Comparison of ENCODE assay signal across 11 cellular contexts in genomic region chr18:25289040-25289631, GRCh38.
DNase-seq lines count a peak whose midpoint lies in the region; ATAC-seq, FAIRE-seq and TF ChIP-seq lines count a peak whose summit lies in the region.
"Had no signal": no experiment of that assay in that cellular context is flagged by ENCODE, and none has a peak within 500 bp of the region (broad histone marks: within the 10 kb centered on the region; RNA-seq: fewer than 3 reads in every experiment).

No MANE protein-coding gene starts in this region.

- no peak overlapping the region for H3K4me2 ChIP-seq in mesenchymal stem cell (ENCODE audit: low read length, poor library complexity, severe bottlenecking)

- peaks cover 0 to 50% (median 34%) of the 10 kb centered on the region in 9 donors for H3K4me1 ChIP-seq in heart right ventricle
- peaks cover 0 to 46% of the 10 kb centered on the region in 2 donors for H3K4me1 ChIP-seq in right atrium auricular region
- peaks cover 2% of the 10 kb centered on the region for H3K4me1 ChIP-seq in mesenchymal stem cell (ENCODE audit: control insufficient read depth, insufficient read depth, low read depth, low read length)

- H3K9me3 ChIP-seq in heart right ventricle = no peaks in the 10 kb centered on the region
- no peaks in the 10 kb centered on the region for H3K9me3 ChIP-seq in right atrium auricular region
- H3K9me3 ChIP-seq in mesenchymal stem cell (ENCODE audit: control insufficient read depth, low read length) = no peaks in the 10 kb centered on the region
- H3K9me3 ChIP-seq: neutrophil had no signal

- no peak overlapping the region for H3K18ac ChIP-seq in mesenchymal stem cell (ENCODE audit: low read depth in 1 of 2, low read length in 2 of 2)

- CTCF ChIA-PET in RWPE1 (lab: Yijun Ruan, JAX) = interaction anchor here (0.6 kb wide), 1 partner anchor 12 kb away, joined by 4 read pairs; no protein-coding TSS in a partner anchor

- no peak overlapping the region for H4K91ac ChIP-seq in mesenchymal stem cell (ENCODE audit: low read length)

- ATAC-seq in heart right ventricle (peak in 1 of 8 donors; percentile 30), HG03159 (IDR thresholded peaks at IDR 0.05; ENCODE audit: unreplicated experiment) (no peak)

- H3K4ac ChIP-seq in mesenchymal stem cell (ENCODE audit: low read depth in 1 of 2, low read length in 2 of 2) = no peak overlapping the region

- peaks cover 23% of the 10 kb centered on the region for H3K79me1 ChIP-seq in mesenchymal stem cell (replicated peaks; ENCODE audit: low read length, poor library complexity, severe bottlenecking)

- no peak overlapping the region for H4K8ac ChIP-seq in mesenchymal stem cell (ENCODE audit: low read length)

- POLR2A ChIA-PET in RWPE1 (lab: Yijun Ruan, JAX; ENCODE audit: low non-redundant PET) = no interaction called here

- intact Hi-C loops in heart right ventricle (cut with DNase I) = loop anchor here in 6 of 10 donors (5.0 to 10.0 kb wide), 6 partner anchors 38 to 124 kb away; no protein-coding TSS in a partner anchor

- H3K27me3 ChIP-seq in heart right ventricle = no peaks in the 10 kb centered on the region
- H3K27me3 ChIP-seq in right atrium auricular region = no peaks in the 10 kb centered on the region
- no peaks in the 10 kb centered on the region for H3K27me3 ChIP-seq in mesenchymal stem cell (ENCODE audit: control insufficient read depth in 1 of 2, insufficient read depth in 1 of 2, low read length in 2 of 2)
- H3K27me3 ChIP-seq: neutrophil had no signal

- H3K14ac ChIP-seq in mesenchymal stem cell (ENCODE audit: low read length in 2 of 2) = no peak overlapping the region

- H3K27ac ChIP-seq in heart right ventricle (peak overlapping the region in 6 of 10 donors; percentile 26 to 64 (median 45)), right atrium auricular region (no peak overlapping the region), mesenchymal stem cell (ENCODE audit: low read length, poor library complexity, severe bottlenecking) (peak overlapping the region; percentile 41), RWPE1 (no peak overlapping the region)
- H3K27ac ChIP-seq: neutrophil had no signal

- H2BK12ac ChIP-seq in mesenchymal stem cell (ENCODE audit: low read length in 2 of 2) = no peak overlapping the region

- H2BK5ac ChIP-seq in mesenchymal stem cell (ENCODE audit: low read depth, low read length, poor library complexity, severe bottlenecking) = no peak overlapping the region

- H3K36me3 ChIP-seq in heart right ventricle (no peaks in the 10 kb centered on the region), right atrium auricular region (no peaks in the 10 kb centered on the region), mesenchymal stem cell (ENCODE audit: control insufficient read depth in 1 of 2, insufficient read depth in 2 of 2, low read depth in 1 of 2, low read length in 2 of 2) (no peaks in the 10 kb centered on the region)
- H3K36me3 ChIP-seq: neutrophil had no signal

- H3K4me3 ChIP-seq in heart right ventricle (no peak overlapping the region), right atrium auricular region (no peak overlapping the region), cardiac fibroblast (replicated peaks in 1 of 2; ENCODE audit: low read depth in 2 of 2, low read length in 2 of 2) (peak overlapping the region in 1 of 2 donors; percentile 31), mesenchymal stem cell (ENCODE audit: insufficient read depth in 1 of 2, low read depth in 1 of 2, low read length in 2 of 2) (peak overlapping the region in 1 of 2 experiments; percentile 47)

- H2AK5ac ChIP-seq in mesenchymal stem cell (ENCODE audit: low read length, severe bottlenecking) = no peak overlapping the region

- H2BK15ac ChIP-seq in mesenchymal stem cell (ENCODE audit: low read depth, poor library complexity, severe bottlenecking) = no peak overlapping the region

- no peak for FAIRE-seq in urothelium cell line (lab: Jason Lieb, UNC)
- FAIRE-seq: frontal cortex had no signal

- H3K23ac ChIP-seq in mesenchymal stem cell (ENCODE audit: low read length in 2 of 2) = no peak overlapping the region

- no peak overlapping the region for H2AFZ ChIP-seq in mesenchymal stem cell (ENCODE audit: low read depth, low read length)

- 64 to 69% methylated on average over 9 of the region's 9 CpGs for WGBS in heart right ventricle, 2 donors
- 10% methylated on average over 4 of the region's 9 CpGs for WGBS in mesenchymal stem cell

- H3K9ac ChIP-seq in mesenchymal stem cell (ENCODE audit: low read length) = peak overlapping the region; percentile 91

- TF ChIP-seq CTCF in heart right ventricle (IDR thresholded peaks at IDR 0.05) (no peak), right atrium auricular region (IDR thresholded peaks at IDR 0.05) (no peak), cardiac fibroblast (IDR thresholded peaks at IDR 0.05; ENCODE audit: low read depth, low read length) (no peak), RWPE1 (conservative IDR thresholded peaks at IDR 0.05; ENCODE audit: low read depth) (no peak)

- H2BK120ac ChIP-seq in mesenchymal stem cell (ENCODE audit: low read depth, low read length) = no peak overlapping the region

- DNase-seq in heart right ventricle (peak in 1 of 2 donors; percentile 7), right atrium auricular region (ENCODE audit: low spot score) (no peak), cardiac fibroblast (ENCODE audit: low read depth in 2 of 2) (peak; percentile 92 to 94), mesenchymal stem cell (peak; percentile 98), urothelium cell line (ENCODE audit: low spot score) (peak; percentile 3), RWPE1 (ENCODE audit: low spot score) (no peak)
- DNase-seq in activated CD4-positive, alpha-beta T cell treated with anti-CD3 and anti-CD28 coated beads, Interleukin-2, amount 50 U/mL, for 4 hours = no peak
- DNase-seq: NCI-H524 treated with DMSO at 0.1 percent for 48 hours had no signal

Comparison
In these comparisons a context has a peak if more than half of its experiments do, and no peak if none do; other contexts are left out.
1. H3K27ac ChIP-seq: peak in heart right ventricle (6 of 10) and mesenchymal stem cell (single experiment); none in right atrium auricular region (0 of 2) and RWPE1 (single experiment).
2. DNase-seq: peak in cardiac fibroblast (2 of 2), mesenchymal stem cell (single experiment) and urothelium cell line (single experiment); none in right atrium auricular region (single experiment), RWPE1 (single experiment) and activated CD4-positive, alpha-beta T cell treated with anti-CD3 and anti-CD28 coated beads, Interleukin-2, amount 50 U/mL, for 4 hours (0 of 2).